8 cellular contexts compared by ENCODE assay signal in the genomic region with DNA sequence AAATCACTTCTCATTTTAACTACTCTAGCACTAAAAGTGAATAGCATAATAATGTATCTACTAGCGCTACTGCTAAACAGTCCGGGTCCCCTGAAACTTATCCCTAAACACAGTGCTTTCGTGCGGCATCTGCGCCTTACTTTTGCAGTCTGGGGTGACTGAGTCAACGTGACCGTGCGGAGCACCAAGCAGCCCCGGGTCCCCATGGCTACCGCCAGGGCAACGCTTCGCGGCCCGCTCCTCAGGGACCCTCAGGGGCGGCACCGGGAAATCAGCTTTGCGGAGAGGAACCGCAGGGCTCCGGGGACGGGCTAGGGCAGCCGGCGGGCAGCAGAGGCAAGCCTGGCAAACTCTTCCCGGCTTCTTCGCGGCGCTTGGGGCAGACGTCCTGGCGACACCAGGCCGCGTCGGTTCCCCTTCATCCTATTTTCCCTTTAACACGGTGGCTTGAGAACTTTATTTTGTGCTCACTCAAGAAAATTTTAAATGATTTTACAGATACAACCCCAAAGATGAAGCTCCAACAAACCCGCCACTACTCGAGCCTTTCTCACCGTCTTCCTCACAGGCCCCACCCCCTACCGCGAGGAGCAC. TPM values are rescaled to one million over a fixed set of nuclear protein-coding genes. Genes with fewer than 3 reads are reported as not detected.
DNase-seq lines count a peak whose midpoint lies in the region; ATAC-seq and TF ChIP-seq lines count a peak whose summit lies in the region.

No MANE protein-coding gene starts in this region.

- peak in 2 of 5 donors; percentile 35 to 63 for DNase-seq in CD4-positive, alpha-beta memory T cell
- DNase-seq in HS-5 (ENCODE audit: low read depth) (peak; percentile 29), adipocyte (ENCODE audit: low read depth) (peak; percentile 86), right atrium auricular region (ENCODE audit: low spot score) (peak; percentile 67), aorta (peak; percentile 79 to 88)

- intact Hi-C loops in CD4-positive, alpha-beta memory T cell (cut with micrococcal nuclease) = loop anchor here (1.0 to 10.0 kb wide), 7 partner anchors 20 to 1526 kb away; partner anchors contain the start of genes ATR, CHST2, PLS1 and SLC9A9
- intact Hi-C loops in aorta (cut with DNase I) = loop anchor here in 1 of 2 donors (10.0 kb wide), 1 partner anchor 144 kb away; no protein-coding TSS in a partner anchor

- H3K36me3 ChIP-seq in CD4-positive, alpha-beta memory T cell (ENCODE audit: insufficient read depth, low read length) = no peaks in the 10 kb centered on the region
- H3K36me3 ChIP-seq in adipocyte (ENCODE audit: control insufficient read depth, insufficient read depth, low read length, severe bottlenecking) (no peaks in the 10 kb centered on the region), right atrium auricular region (no peaks in the 10 kb centered on the region), rectal smooth muscle tissue (ENCODE audit: control insufficient read depth, insufficient read depth, low read length) (no peaks in the 10 kb centered on the region), aorta (ENCODE audit: control insufficient read depth in 1 of 2, insufficient read depth in 2 of 2, low read length in 1 of 2) (no peaks in the 10 kb centered on the region)

- H3K9ac ChIP-seq in adipocyte (ENCODE audit: low read length) (peak overlapping the region; percentile 92), rectal smooth muscle tissue (ENCODE audit: low read length) (peak overlapping the region; percentile 83)

- H3K9me3 ChIP-seq in CD4-positive, alpha-beta memory T cell (ENCODE audit: control insufficient read depth in 1 of 2, low read length in 2 of 2) = no peaks in the 10 kb centered on the region
- H3K9me3 ChIP-seq in adipocyte (ENCODE audit: control insufficient read depth, low read length) = no peaks in the 10 kb centered on the region
- no peaks in the 10 kb centered on the region for H3K9me3 ChIP-seq in right atrium auricular region
- no peaks in the 10 kb centered on the region for H3K9me3 ChIP-seq in aorta (ENCODE audit: control insufficient read depth, low read length)

- 0 to 1% methylated on average over 37 of the region's 37 CpGs for WGBS in aorta, 2 donors

- H3K4me3 Mint-ChIP-seq in CD4-positive, alpha-beta memory T cell = peak overlapping the region; percentile 96 to 100 (median 98)

- H3K4me1 ChIP-seq in CD4-positive, alpha-beta memory T cell (ENCODE audit: insufficient read depth, low read length) = peaks cover 33% of the 10 kb centered on the region
- H3K4me1 ChIP-seq in adipocyte (ENCODE audit: control insufficient read depth, insufficient read depth, low read length) (peaks cover 18% of the 10 kb centered on the region), right atrium auricular region (peaks cover 0 to 22% of the 10 kb centered on the region in 2 donors), rectal smooth muscle tissue (ENCODE audit: control insufficient read depth, insufficient read depth, low read length) (no peaks in the 10 kb centered on the region), aorta (ENCODE audit: control insufficient read depth in 1 of 2, insufficient read depth in 2 of 2, low read length in 2 of 2) (no peaks in the 10 kb centered on the region)

- peak overlapping the region; percentile 92 to 100 (median 99) for H3K27ac Mint-ChIP-seq in CD4-positive, alpha-beta memory T cell

- TF ChIP-seq CTCF in right atrium auricular region (IDR thresholded peaks at IDR 0.05) = peak in 1 of 2 donors; percentile 21

- H3K27me3 Mint-ChIP-seq in CD4-positive, alpha-beta memory T cell = peaks cover 2 to 8% of the 10 kb centered on the region in 2 donors

- no peaks in the 10 kb centered on the region for H3K27me3 ChIP-seq in CD4-positive, alpha-beta memory T cell (ENCODE audit: insufficient read depth, low read length)
- no peaks in the 10 kb centered on the region for H3K27me3 ChIP-seq in adipocyte (replicated peaks; ENCODE audit: control insufficient read depth, insufficient read depth, low read length)
- no peaks in the 10 kb centered on the region for H3K27me3 ChIP-seq in right atrium auricular region
- H3K27me3 ChIP-seq in rectal smooth muscle tissue (ENCODE audit: control insufficient read depth, insufficient read depth, low read length) = no peaks in the 10 kb centered on the region
- no peaks in the 10 kb centered on the region for H3K27me3 ChIP-seq in aorta (ENCODE audit: control insufficient read depth in 1 of 2, insufficient read depth in 2 of 2, low read length in 1 of 2)

- POLR2A ChIA-PET in CD4-positive, alpha-beta memory T cell (lab: Charles Lee; ENCODE audit: partially characterized antibody) = interaction anchor here (0.7 to 4.3 kb wide), 18 partner anchors 8 to 1026 kb away, joined by 3 to 78 read pairs (median 4); partner anchors contain the start of genes SLC9A9 and U2SURP

- H3K4me1 Mint-ChIP-seq in CD4-positive, alpha-beta memory T cell = peaks cover 17 to 41% (median 22%) of the 10 kb centered on the region in 4 donors

- ATAC-seq in GM19468 (IDR thresholded peaks at IDR 0.05; ENCODE audit: extremely low read depth, unreplicated experiment) (peak; percentile 6), SK-N-SH treated with all-trans-retinoic acid at 6 μM for 48 hours (peak; percentile 16), aorta (ENCODE audit: low FRiP score) (peak; percentile 23)

- H3K36me3 Mint-ChIP-seq in CD4-positive, alpha-beta memory T cell = peaks cover 0 to 15% of the 10 kb centered on the region in 2 donors

- CTCF ChIA-PET in CD4-positive, alpha-beta memory T cell (lab: Charles Lee; ENCODE audit: partially characterized antibody) = interaction anchor here (0.9 to 3.5 kb wide), 12 partner anchors 7 to 221 kb away, joined by 3 to 24 read pairs (median 6); partner anchors contain the start of gene SLC9A9

- H3K9me3 Mint-ChIP-seq in CD4-positive, alpha-beta memory T cell = no peaks in the 10 kb centered on the region

- H3K4me3 ChIP-seq in CD4-positive, alpha-beta memory T cell (ENCODE audit: low read length in 2 of 2) = peak overlapping the region; percentile 70 to 99
- H3K4me3 ChIP-seq in adipocyte (ENCODE audit: low read length) (peak overlapping the region; percentile 95), right atrium auricular region (peak overlapping the region; percentile 89 to 97), rectal smooth muscle tissue (ENCODE audit: low read length) (peak overlapping the region; percentile 81), aorta (ENCODE audit: low read length in 2 of 2) (peak overlapping the region; percentile 55 to 85)

- H3K27ac ChIP-seq in CD4-positive, alpha-beta memory T cell (ENCODE audit: low read depth, low read length) = peak overlapping the region; percentile 64
- H3K27ac ChIP-seq in right atrium auricular region (peak overlapping the region; percentile 97 to 99), rectal smooth muscle tissue (ENCODE audit: low read depth, low read length) (peak overlapping the region; percentile 94), aorta (ENCODE audit: low read depth in 1 of 2, low read length in 2 of 2) (peak overlapping the region; percentile 31 to 78)

TF ChIP-seq in SK-N-SH treated with all-trans-retinoic acid at 6 μM for 48 hours, 23 proteins besides CTCF, POLR2A, EP300 and RAD21 (continues in another document):
- TF ChIP-seq CSDC2 (CRISPR knock-in tag; IDR thresholded peaks at IDR 0.05) (no peak), GLIS3 (CRISPR knock-in tag; IDR thresholded peaks at IDR 0.05) (no peak), CSRNP3 (CRISPR knock-in tag; IDR thresholded peaks at IDR 0.05) (no peak), OSR1 (CRISPR knock-in tag; IDR thresholded peaks at IDR 0.05) (no peak), ARNTL (CRISPR knock-in tag; IDR thresholded peaks at IDR 0.05; ENCODE audit: borderline replicate concordance, low read depth) (no peak), SNAI2 (CRISPR knock-in tag; IDR thresholded peaks at IDR 0.05) (no peak), ISL1 (CRISPR knock-in tag; IDR thresholded peaks at IDR 0.05) (no peak), TCF4 (CRISPR knock-in tag; IDR thresholded peaks at IDR 0.05; ENCODE audit: borderline replicate concordance) (no peak), TSHZ2 (CRISPR knock-in tag; IDR thresholded peaks at IDR 0.05) (no peak)

RNA-seq across cellular contexts. Expression of gene DIPK2A, which starts 0.8 kb away (rescaled TPM):
- 10 to 100 TPM; 22.0 to 22.8 TPM for total RNA-seq in CD4-positive, alpha-beta memory T cell
- 1 to 10 TPM; 7.8 to 9.7 TPM for polyA plus RNA-seq in CD4-positive, alpha-beta memory T cell
- total RNA-seq in right atrium auricular region (10 to 100 TPM; 10.0 to 21.5 TPM), aorta (10 to 100 TPM; 30.2 to 36.1 TPM)
- 10 to 100 TPM; 12.8 to 13.8 TPM for polyA plus RNA-seq in aorta
